In genomic region chr11:59616396-59616982, GRCh38 we compare ENCODE assay signal across 8 cellular contexts. TPM values are rescaled to one million over a fixed set of nuclear protein-coding genes. Genes with fewer than 3 reads are reported as not detected.
DNase-seq lines count a peak whose midpoint lies in the region; ATAC-seq and TF ChIP-seq lines count a peak whose summit lies in the region.

No MANE protein-coding gene starts in this region.

- H3K4me3 ChIP-seq in Karpas-422 (ENCODE audit: low read length) (peak overlapping the region; percentile 57), mononuclear cell (ENCODE audit: low read length) (peak overlapping the region; percentile 43)

- H3K4me1 Mint-ChIP-seq in chondrocyte (ENCODE audit: low read depth) = peaks cover 40% of the 10 kb centered on the region

- H3K27ac Mint-ChIP-seq in chondrocyte (ENCODE audit: unreplicated experiment) = peak overlapping the region; percentile 96

- TF ChIP-seq CTCF in C4-2B (conservative IDR thresholded peaks at IDR 0.05) (no peak), chondrocyte (IDR thresholded peaks at IDR 0.05) (no peak)

- no peaks in the 10 kb centered on the region for H3K9me3 Mint-ChIP-seq in chondrocyte (ENCODE audit: low read depth)

- H4K20me1 ChIP-seq in Karpas-422 (ENCODE audit: insufficient read depth, low read depth, low read length) = peaks cover 14% of the 10 kb centered on the region; the same call in 1 of the 2 replicates

- peaks cover 2% of the 10 kb centered on the region for H3K36me3 Mint-ChIP-seq in chondrocyte (ENCODE audit: low read depth)

- H3K36me3 ChIP-seq in Karpas-422 (ENCODE audit: insufficient read depth, low read length) = peaks cover 5% of the 10 kb centered on the region; the same call in 1 of the 2 replicates

- DNase-seq in Karpas-422 (peak; percentile 47), chondrocyte (ENCODE audit: low spot score) (peak; percentile 97), mucosa of gallbladder (ENCODE audit: low spot score) (no peak)

- H3K27ac ChIP-seq in C4-2B (peak overlapping the region; percentile 90), Karpas-422 (ENCODE audit: low read length) (peak overlapping the region; percentile 33)

- no peak for ATAC-seq in HG03571 (IDR thresholded peaks at IDR 0.05; ENCODE audit: unreplicated experiment)
- no peak for ATAC-seq in HG03139 (IDR thresholded peaks at IDR 0.05; ENCODE audit: unreplicated experiment)
- ATAC-seq in HG02623 (IDR thresholded peaks at IDR 0.05; ENCODE audit: unreplicated experiment) = no peak

- no peak overlapping the region for H2AFZ ChIP-seq in Karpas-422 (ENCODE audit: low read length)

- H3K4me1 ChIP-seq in Karpas-422 (ENCODE audit: low read length) = peaks cover 38% of the 10 kb centered on the region
- peaks cover 38% of the 10 kb centered on the region for H3K4me1 ChIP-seq in mononuclear cell (ENCODE audit: insufficient read depth, low read length)

- no peaks in the 10 kb centered on the region for H3K9me3 ChIP-seq in Karpas-422 (ENCODE audit: low read length)
- H3K9me3 ChIP-seq in mononuclear cell (ENCODE audit: low read depth, low read length) = no peaks in the 10 kb centered on the region

- peak overlapping the region; percentile 78 for H3K4me3 Mint-ChIP-seq in chondrocyte (ENCODE audit: unreplicated experiment)

- H3K9ac ChIP-seq in Karpas-422 (ENCODE audit: low read length) = peak overlapping the region; percentile 47

- H3K4me2 ChIP-seq in Karpas-422 (ENCODE audit: low read depth, low read length, poor library complexity, severe bottlenecking) = peak overlapping the region; percentile 67

- no peaks in the 10 kb centered on the region for H3K27me3 ChIP-seq in Karpas-422 (ENCODE audit: low read length)
- H3K27me3 ChIP-seq in mononuclear cell (ENCODE audit: insufficient read depth, low read length) = no peaks in the 10 kb centered on the region

- no peaks in the 10 kb centered on the region for H3K27me3 Mint-ChIP-seq in chondrocyte (ENCODE audit: low read depth)

- peaks cover 37% of the 10 kb centered on the region for H3K79me2 ChIP-seq in Karpas-422 (ENCODE audit: low read length)

- H3K9me2 ChIP-seq in Karpas-422 (replicated peaks; ENCODE audit: insufficient read depth, low read length) = no peaks in the 10 kb centered on the region

RNA-seq across cellular contexts. Expression of gene OSBP, which starts 0.9 kb away (rescaled TPM):
- total RNA-seq in Karpas-422 (2014; rRNA removed; shearing (Covaris generic); ENCODE audit: low replicate concordance) = 17.2 and 29.7 TPM in 2 replicates
- total RNA-seq in chondrocyte = 47.3 to 48.4 TPM (median 47.6 TPM) in 3 replicates
- total RNA-seq in mononuclear cell = 49.3 TPM
- total RNA-seq in mucosa of gallbladder = 63.4 TPM

RNA-seq across cellular contexts. Expression of gene PATL1, which starts 52.3 kb away (rescaled TPM):
- 14.2 and 31.9 TPM in 2 replicates for total RNA-seq in Karpas-422 (2014; rRNA removed; shearing (Covaris generic); ENCODE audit: low replicate concordance)
- total RNA-seq in chondrocyte (24.5 to 30.4 TPM (median 28.8 TPM) in 3 replicates), mononuclear cell (38.7 TPM), mucosa of gallbladder (28.6 TPM)
